In genomic region chr17:27233059-27233458, GRCh38 we compare ENCODE assay signal across 25 cellular contexts.
DNase-seq lines count a peak whose midpoint lies in the region; TF ChIP-seq lines count a peak whose summit lies in the region.
"Had no signal": no experiment of that assay in that cellular context is flagged by ENCODE, and none has a peak within 500 bp of the region (broad histone marks: within the 10 kb centered on the region; RNA-seq: fewer than 3 reads in every experiment).

No MANE protein-coding gene starts in this region.

- no peak overlapping the region for H3K27ac ChIP-seq in OCI-LY1 (ENCODE audit: low read depth, low read length, poor library complexity, severe bottlenecking)
- H3K27ac ChIP-seq in neuronal stem cell (replicated peaks; ENCODE audit: low read length) = no peak overlapping the region
- H3K27ac ChIP-seq in mammary epithelial cell (ENCODE audit: insufficient read depth, low read depth, low read length) = no peak overlapping the region
- H3K27ac ChIP-seq: 22Rv1, KMS-11, RWPE1 had no signal

- H3K4me1 Mint-ChIP-seq in CD14-positive monocyte = peaks cover 34% of the 10 kb centered on the region

- H3K9me2 ChIP-seq in OCI-LY1 (ENCODE audit: low read depth, low read length) = no peaks in the 10 kb centered on the region

- H2BK15ac ChIP-seq in neuronal stem cell (ENCODE audit: low read length) = no peak overlapping the region

- no peak overlapping the region for H3K23ac ChIP-seq in neuronal stem cell (ENCODE audit: low read depth, low read length, poor library complexity)

- H4K20me1 ChIP-seq in OCI-LY1 (ENCODE audit: insufficient read depth, low read length) (no peaks in the 10 kb centered on the region), mammary epithelial cell (ENCODE audit: insufficient read depth, low read length) (no peaks in the 10 kb centered on the region)

- CTCF ChIA-PET in mammary epithelial cell (lab: Charles Lee; ENCODE audit: low non-redundant PET) = no interaction called here

- H3K9ac ChIP-seq in OCI-LY1 (ENCODE audit: low read length) (no peak overlapping the region), neuronal stem cell (ENCODE audit: low read depth, low read length, poor library complexity) (no peak overlapping the region), mammary epithelial cell (ENCODE audit: insufficient read depth, low read length) (no peak overlapping the region)
- H3K9ac ChIP-seq: KMS-11 had no signal

- no peak overlapping the region for H4K91ac ChIP-seq in neuronal stem cell (ENCODE audit: low read depth, low read length, poor library complexity)

- no peak overlapping the region for H2BK5ac ChIP-seq in neuronal stem cell (ENCODE audit: low read length)

- TF ChIP-seq CTCF in CD14-positive monocyte (IDR thresholded peaks at IDR 0.05) (no peak), OCI-LY1 (IDR thresholded peaks at IDR 0.05; ENCODE audit: low read length) (no peak), mammary epithelial cell (conservative IDR thresholded peaks at IDR 0.05 in 1 of 2, IDR thresholded peaks at IDR 0.05 in 1 of 2; ENCODE audit: extremely low read depth in 1 of 2, insufficient read depth in 1 of 2, low read depth in 1 of 2, low read length in 2 of 2) (no peak)

- H3K27ac Mint-ChIP-seq in CD14-positive monocyte = peak overlapping the region in 6 of 7 donors; percentile 20 to 86 (median 74)
- H3K27ac Mint-ChIP-seq: CD8-positive, alpha-beta T cell had no signal

- peak overlapping the region; percentile 20 to 30 for H3K4me3 Mint-ChIP-seq in CD14-positive monocyte
- H3K4me3 Mint-ChIP-seq: CD8-positive, alpha-beta T cell had no signal

- dilution Hi-C loops in mammary epithelial cell (cut with HindIII; ENCODE audit: low sequenced_read_pairs) = loop anchor here (25.0 kb wide), 1 partner anchor 354 kb away; no protein-coding TSS in a partner anchor

- in situ Hi-C loops in mammary epithelial cell (cut with MboI; ENCODE audit: low sequenced_read_pairs in 2 of 2) = loop anchor here in 1 of 2 donors (25.0 kb wide), 1 partner anchor 354 kb away; no protein-coding TSS in a partner anchor

- no peaks in the 10 kb centered on the region for H3K27me3 Mint-ChIP-seq in CD14-positive monocyte (ENCODE audit: low read depth in 3 of 3)

- no peak overlapping the region for H3K4ac ChIP-seq in neuronal stem cell (ENCODE audit: low read length)

- H3F3A ChIP-seq in OCI-LY1 (ENCODE audit: insufficient read depth, low read length) = no peaks in the 10 kb centered on the region

- H3K36me3 ChIP-seq in OCI-LY1 (ENCODE audit: insufficient read depth, low read length) = no peaks in the 10 kb centered on the region
- H3K36me3 ChIP-seq in neuronal stem cell (replicated peaks in 1 of 2; ENCODE audit: control insufficient read depth in 2 of 2, insufficient read depth in 2 of 2, low read length in 2 of 2) = no peaks in the 10 kb centered on the region
- no peaks in the 10 kb centered on the region for H3K36me3 ChIP-seq in mammary epithelial cell (ENCODE audit: insufficient read depth, low read length)

- no peak overlapping the region for H2AK5ac ChIP-seq in neuronal stem cell (ENCODE audit: low read depth, low read length)

- peaks cover 1% of the 10 kb centered on the region for H3K79me1 ChIP-seq in neuronal stem cell (ENCODE audit: low read depth, low read length)

- H3K4me2 ChIP-seq in OCI-LY1 (ENCODE audit: low read length) = peak overlapping the region; percentile 26; the same call in 1 of the 2 replicates
- H3K4me2 ChIP-seq in neuronal stem cell (ENCODE audit: insufficient read depth, low read length, poor library complexity, severe bottlenecking) = no peak overlapping the region
- no peak overlapping the region for H3K4me2 ChIP-seq in mammary epithelial cell (ENCODE audit: insufficient read depth, low read depth, low read length)
- H3K4me2 ChIP-seq: KMS-11 had no signal

- BruUV-seq in mammary epithelial cell (replicated peaks; lab: Mats Ljungman, UMichigan) = no TSS peak

- no peaks in the 10 kb centered on the region for H3K27me3 ChIP-seq in OCI-LY1 (ENCODE audit: insufficient read depth, low read length)
- H3K27me3 ChIP-seq in neuronal stem cell (ENCODE audit: control insufficient read depth in 3 of 3, insufficient read depth in 3 of 3, low read depth in 1 of 3, low read length in 3 of 3) = no peaks in the 10 kb centered on the region
- H3K27me3 ChIP-seq in mammary epithelial cell (ENCODE audit: insufficient read depth, low read length) = no peaks in the 10 kb centered on the region

- no peak overlapping the region for H4K8ac ChIP-seq in neuronal stem cell (ENCODE audit: low read depth, low read length)

- H2AFZ ChIP-seq in OCI-LY1 (ENCODE audit: low read length) (no peak overlapping the region), neuronal stem cell (ENCODE audit: low read length) (peak overlapping the region; percentile 22), mammary epithelial cell (ENCODE audit: low read depth, low read length) (no peak overlapping the region)

- H3K36me3 Mint-ChIP-seq in CD14-positive monocyte = no peaks in the 10 kb centered on the region
- H3K36me3 Mint-ChIP-seq: CD8-positive, alpha-beta T cell had no signal

- no peak overlapping the region for H3K18ac ChIP-seq in neuronal stem cell (ENCODE audit: low read length)

- DNase-seq in NCI-H1436 (lab: John Stamatoyannopoulos, UW) = peak; percentile 58
- no peak for DNase-seq in NCI-H1436 treated with DMSO at 0.1 percent for 48 hours (lab: John Stamatoyannopoulos, UW)
- DNase-seq in CD14-positive monocyte (ENCODE audit: low spot score) = no peak
- no peak for DNase-seq in neuronal stem cell (ENCODE audit: low spot score)
- DNase-seq in mammary epithelial cell = no peak
- no peak for DNase-seq in AG20443 (ENCODE audit: low spot score)
- no peak for DNase-seq in stimulated activated naive CD4-positive, alpha-beta T cell treated with Interleukin-2 at 50 U/mL for 16 hours (lab: John Stamatoyannopoulos, UW)
- DNase-seq: C1 segment of cervical spinal cord; Caco-2; CD8-positive, alpha-beta T cell; DMS79; EL; GDM1; MM.1S; NCI-H1694 treated with DMSO at 0.1 percent for 48 hours; NCI-H2081; NCI-H446 treated with DMSO at 0.1 percent for 48 hours; NCI-H526; NCI-H82; SHP77 treated with DMSO at 0.1 percent for 48 hours had no signal

- H3K4me1 ChIP-seq in OCI-LY1 (ENCODE audit: insufficient read depth, low read length, severe bottlenecking) (peaks cover 6% of the 10 kb centered on the region), neuronal stem cell (ENCODE audit: control insufficient read depth in 2 of 2, insufficient read depth in 1 of 2, low read depth in 1 of 2, low read length in 2 of 2) (no peaks in the 10 kb centered on the region), mammary epithelial cell (ENCODE audit: insufficient read depth, low read length) (no peaks in the 10 kb centered on the region)

- intact Hi-C loops in CD14-positive monocyte (cut with micrococcal nuclease) (no loop called here), mammary epithelial cell (cut with micrococcal nuclease) (no loop called here)

- no peaks in the 10 kb centered on the region for H3K9me3 ChIP-seq in OCI-LY1 (ENCODE audit: low read length)
- H3K9me3 ChIP-seq in neuronal stem cell (replicated peaks in 1 of 2; ENCODE audit: control insufficient read depth in 2 of 2, insufficient read depth in 1 of 2, low read depth in 1 of 2, low read length in 2 of 2) = no peaks in the 10 kb centered on the region
- H3K9me3 ChIP-seq in mammary epithelial cell (replicated peaks; ENCODE audit: insufficient read depth, low read length) = no peaks in the 10 kb centered on the region
- H3K9me3 ChIP-seq: Caco-2 had no signal

- H3K14ac ChIP-seq in neuronal stem cell (ENCODE audit: low read length) = no peak overlapping the region

- H2BK120ac ChIP-seq in neuronal stem cell (ENCODE audit: low read depth, low read length) = no peak overlapping the region

- H3K4me3 ChIP-seq in OCI-LY1 (ENCODE audit: low read depth, low read length, poor library complexity, severe bottlenecking) (no peak overlapping the region), neuronal stem cell (ENCODE audit: low read length in 2 of 2) (no peak overlapping the region), mammary epithelial cell (replicated peaks in 1 of 3; ENCODE audit: insufficient read depth in 1 of 3, low read depth in 2 of 3, low read length in 3 of 3) (no peak overlapping the region)
- H3K4me3 ChIP-seq: GM12878 had no signal

- WGBS in neuronal stem cell (ENCODE audit: extremely low coverage in 2 of 2, insufficient read length in 2 of 2, insufficient replicate concordance in 1 of 2), 2 donors = no CpG with 5 or more reads among the region's 3 CpGs
- 91% methylated on average over 2 of the region's 3 CpGs for WGBS in mammary epithelial cell (ENCODE audit: low coverage, missing lambda C conversion rate)

- H3K79me2 ChIP-seq in OCI-LY1 (ENCODE audit: insufficient read depth, low read length) (no peaks in the 10 kb centered on the region), mammary epithelial cell (ENCODE audit: insufficient read depth, low read length) (no peaks in the 10 kb centered on the region)

- H3K9me3 Mint-ChIP-seq in CD14-positive monocyte = no peaks in the 10 kb centered on the region
- H3K9me3 Mint-ChIP-seq: CD8-positive, alpha-beta T cell had no signal

- H2BK12ac ChIP-seq in neuronal stem cell (ENCODE audit: low read length) = no peak overlapping the region
